8 cellular contexts compared by ENCODE assay signal in the genomic region with DNA sequence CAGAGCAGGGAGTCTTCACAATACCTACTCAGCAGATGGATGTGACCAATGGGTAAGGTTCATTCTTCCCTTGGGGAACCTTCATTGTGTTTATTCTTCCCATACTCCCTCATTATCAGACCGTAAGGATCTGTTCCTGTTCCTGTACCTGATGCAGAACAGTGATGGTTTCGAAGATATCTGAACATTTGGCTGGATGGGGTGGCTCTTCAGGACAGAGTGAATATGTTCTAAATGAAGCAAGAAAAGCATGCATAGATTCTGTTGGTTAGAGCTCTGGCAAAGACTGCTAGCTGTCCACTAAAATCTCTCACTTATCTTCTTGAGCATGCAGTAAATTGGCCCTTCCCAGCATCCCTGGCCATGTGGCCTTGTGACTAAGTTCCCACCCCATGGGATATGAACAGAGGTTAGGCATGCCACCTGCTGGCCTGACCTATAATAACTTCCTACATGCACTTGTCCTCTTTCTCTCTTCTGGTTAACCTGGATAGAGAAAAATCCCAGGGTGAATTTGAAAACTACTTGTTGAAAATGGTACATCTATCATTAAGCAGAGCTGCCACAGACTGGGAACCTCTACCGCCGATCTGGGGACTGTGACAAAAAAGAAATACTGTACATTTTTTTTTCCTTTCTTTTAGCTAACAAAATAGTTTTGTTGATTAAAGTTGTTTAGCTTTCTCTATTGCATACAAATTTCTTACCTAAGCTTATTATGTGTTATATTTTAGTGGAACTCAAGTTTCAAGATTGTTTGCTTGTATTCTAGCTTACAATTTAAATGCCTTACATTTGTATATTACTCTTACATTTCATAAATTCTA.
DNase-seq lines count a peak whose midpoint lies in the region; ATAC-seq and TF ChIP-seq lines count a peak whose summit lies in the region.

No MANE protein-coding gene starts in this region.

- H3K27me3 Mint-ChIP-seq in activated B cell treated with CpG ODN at 0.5 μM for 24 hours, result no peaks in the 10 kb centered on the region

- TF ChIP-seq CTCF in AG04450 (IDR thresholded peaks at IDR 0.05; ENCODE audit: low read depth, low read length) (peak; percentile 74), activated B cell treated with CpG ODN at 0.5 μM for 24 hours (IDR thresholded peaks at IDR 0.05) (peak; percentile 32), colonic mucosa (IDR thresholded peaks at IDR 0.05) (peak; percentile 43), lower leg skin (IDR thresholded peaks at IDR 0.05) (no peak)

- DNase-seq in AG04450 (ENCODE audit: low read depth, low spot score), result peak; percentile 29
- DNase-seq in NCI-H2081 treated with DMSO at 0.1 percent for 48 hours (lab: John Stamatoyannopoulos, UW), result peak; percentile 39
- no peak for DNase-seq in activated B cell treated with CpG ODN at 0.5 μM for 24 hours
- peak; percentile 71 for DNase-seq in colonic mucosa
- DNase-seq in lower leg skin (ENCODE audit: low spot score in 2 of 2), result peak; percentile 66 to 87
- peak; percentile 4 to 8 for DNase-seq in stimulated activated CD8-positive, alpha-beta memory T cell treated with anti-CD3 and anti-CD28 coated beads, Interleukin-15, amount 100 ng/mL, for 48 hours (ENCODE audit: low read depth in 2 of 2)

- WGBS in lower leg skin, 2 donors, result 54 to 59% methylated on average over 4 of the region's 4 CpGs

- H3K9me3 Mint-ChIP-seq in activated B cell treated with CpG ODN at 0.5 μM for 24 hours, result no peaks in the 10 kb centered on the region

- no peaks in the 10 kb centered on the region for H3K4me1 ChIP-seq in colonic mucosa

- ATAC-seq in GM18505 (IDR thresholded peaks at IDR 0.05; ENCODE audit: unreplicated experiment) (peak; percentile 84), HG02943 (IDR thresholded peaks at IDR 0.05; ENCODE audit: low read depth, unreplicated experiment) (peak; percentile 83), activated B cell treated with CpG ODN at 0.5 μM for 24 hours (ENCODE audit: low read depth) (peak; percentile 95)

- H3K27me3 ChIP-seq in AG04450 (ENCODE audit: control insufficient read depth, insufficient read depth, low read length), result no peaks in the 10 kb centered on the region
- no peaks in the 10 kb centered on the region for H3K27me3 ChIP-seq in colonic mucosa

- no peaks in the 10 kb centered on the region for H3K36me3 Mint-ChIP-seq in activated B cell treated with CpG ODN at 0.5 μM for 24 hours (ENCODE audit: low read depth)

- CTCF ChIA-PET in AG04450 (lab: Charles Lee) (interaction anchor here (0.6 to 3.9 kb wide), 22 partner anchors 15 to 1732 kb away, joined by 3 to 46 read pairs (median 3); no protein-coding TSS in a partner anchor), activated B cell treated with CpG ODN at 0.5 μM for 24 hours (lab: Charles Lee) (interaction anchor here (0.6 to 4.5 kb wide), 24 partner anchors 11 to 1638 kb away, joined by 3 to 55 read pairs (median 4); no protein-coding TSS in a partner anchor)

- H3K4me3 Mint-ChIP-seq in activated B cell treated with CpG ODN at 0.5 μM for 24 hours, result no peak overlapping the region

- H3K27ac ChIP-seq in AG04450 (ENCODE audit: low read depth, low read length) (no peak overlapping the region), colonic mucosa (no peak overlapping the region)

- H3K9me3 ChIP-seq in AG04450 (ENCODE audit: control insufficient read depth, insufficient read depth, low read length) (no peaks in the 10 kb centered on the region), colonic mucosa (no peaks in the 10 kb centered on the region)

- H3K4me3 ChIP-seq in AG04450 (ENCODE audit: low read depth, low read length) (no peak overlapping the region), colonic mucosa (no peak overlapping the region), lower leg skin (ENCODE audit: low read depth, poor library complexity, severe bottlenecking) (no peak overlapping the region)

- H3K9ac ChIP-seq in colonic mucosa (ENCODE audit: low read depth in 2 of 2, low read length in 2 of 2), result no peak overlapping the region

- peaks cover 22% of the 10 kb centered on the region for H3K4me1 Mint-ChIP-seq in activated B cell treated with CpG ODN at 0.5 μM for 24 hours

- no peaks in the 10 kb centered on the region for H3K36me3 ChIP-seq in colonic mucosa

- H3K27ac Mint-ChIP-seq in activated B cell treated with CpG ODN at 0.5 μM for 24 hours, result peak overlapping the region; percentile 53

- intact Hi-C loops in activated B cell treated with CpG ODN at 0.5 μM for 24 hours (cut with micrococcal nuclease), result loop anchor here (1.0 to 10.0 kb wide), 12 partner anchors 54 to 1306 kb away; no protein-coding TSS in a partner anchor
- intact Hi-C loops in colonic mucosa (cut with DNase I), result loop anchor here (5.0 to 10.0 kb wide), 2 partner anchors 563 to 806 kb away; no protein-coding TSS in a partner anchor
- intact Hi-C loops in lower leg skin (cut with DNase I; ENCODE audit: low total_unique reads), result no loop called here

- POLR2A ChIA-PET in AG04450 (lab: Yijun Ruan, JAX), result no interaction called here
- POLR2A ChIA-PET in activated B cell treated with CpG ODN at 0.5 μM for 24 hours (lab: Charles Lee), result interaction anchor here (0.6 to 1.6 kb wide), 3 partner anchors 47 to 621 kb away, joined by 3 to 8 read pairs (median 5); partner anchors contain the start of gene PPP3CA

- no peak for TF ChIP-seq POLR2A in GM18505 (IDR thresholded peaks at IDR 0.05; ENCODE audit: borderline replicate concordance, extremely low read depth, insufficient read depth, insufficient read length)
- no peak for TF ChIP-seq POLR2A in lower leg skin (IDR thresholded peaks at IDR 0.05)

Comparison
In these comparisons a context has a peak if more than half of its experiments do, and no peak if none do; other contexts are left out.
1. CTCF ChIP-seq: peak in AG04450 (single experiment), activated B cell treated with CpG ODN at 0.5 μM for 24 hours (single experiment) and colonic mucosa (single experiment); none in lower leg skin (0 of 3).
2. Peak in every context shown above with its lines, with median percentiles within 50 percentile points of each other: ATAC-seq.